In genomic region chr10:71638577-71639411, GRCh38 we compare ENCODE assay signal across 12 cellular contexts.
DNase-seq lines count a peak whose midpoint lies in the region; ATAC-seq and TF ChIP-seq lines count a peak whose summit lies in the region.
"Had no signal": no experiment of that assay in that cellular context is flagged by ENCODE, and none has a peak within 500 bp of the region (broad histone marks: within the 10 kb centered on the region; RNA-seq: fewer than 3 reads in every experiment).

No MANE protein-coding gene starts in this region.

- no peak overlapping the region for H4K8ac ChIP-seq in neuronal stem cell (ENCODE audit: low read depth, low read length)

- H2BK12ac ChIP-seq in neuronal stem cell (ENCODE audit: low read length): peak overlapping the region; percentile 64

- no peak overlapping the region for H4K91ac ChIP-seq in neuronal stem cell (ENCODE audit: low read depth, low read length, poor library complexity)

- no peak overlapping the region for H2BK5ac ChIP-seq in neuronal stem cell (ENCODE audit: low read length)

- no peak for TF ChIP-seq POLR2A in NB4 (IDR thresholded peaks at IDR 0.05; ENCODE audit: extremely low read depth, insufficient read length)

- peak overlapping the region; percentile 70 for H2AK5ac ChIP-seq in neuronal stem cell (ENCODE audit: low read depth, low read length)

- peak overlapping the region; percentile 89 for H3K18ac ChIP-seq in neuronal stem cell (ENCODE audit: low read length)

- WGBS in neuronal stem cell (ENCODE audit: extremely low coverage in 2 of 2, insufficient read length in 2 of 2, insufficient replicate concordance in 1 of 2), 2 donors: no CpG with 5 or more reads among the region's 23 CpGs

- no peak for TF ChIP-seq CTCF in NB4 (IDR thresholded peaks at IDR 0.05; ENCODE audit: low read depth, low read length)

- peak overlapping the region; percentile 71 for H2BK15ac ChIP-seq in neuronal stem cell (ENCODE audit: low read length)

- no peak overlapping the region for H2BK120ac ChIP-seq in neuronal stem cell (ENCODE audit: low read depth, low read length)

- H3K4ac ChIP-seq in neuronal stem cell (ENCODE audit: low read length): no peak overlapping the region

- H3K14ac ChIP-seq in neuronal stem cell (ENCODE audit: low read length): no peak overlapping the region

- H3K27ac ChIP-seq in duodenal mucosa (ENCODE audit: low read depth, low read length) (peak overlapping the region; percentile 80), neuronal stem cell (replicated peaks; ENCODE audit: low read length) (no peak overlapping the region)
- H3K27ac ChIP-seq: prostate gland had no signal

- peak overlapping the region; percentile 22 for H3K23ac ChIP-seq in neuronal stem cell (ENCODE audit: low read depth, low read length, poor library complexity)

- H3K9me3 ChIP-seq in duodenal mucosa (ENCODE audit: control insufficient read depth in 1 of 2, low read length in 2 of 2): no peaks in the 10 kb centered on the region
- H3K9me3 ChIP-seq in neuronal stem cell (replicated peaks in 1 of 2; ENCODE audit: control insufficient read depth in 2 of 2, insufficient read depth in 1 of 2, low read depth in 1 of 2, low read length in 2 of 2): no peaks in the 10 kb centered on the region
- H3K9me3 ChIP-seq: HAP-1, prostate gland had no signal

- no peak overlapping the region for H3K4me2 ChIP-seq in neuronal stem cell (ENCODE audit: insufficient read depth, low read length, poor library complexity, severe bottlenecking)

- DNase-seq in CMK (ENCODE audit: low read depth): peak; percentile 93
- peak; percentile 40 for DNase-seq in NB4 (ENCODE audit: low read depth)
- DNase-seq in neuronal stem cell (ENCODE audit: low spot score): no peak
- DNase-seq in SIG-M5 (lab: John Stamatoyannopoulos, UW): no peak
- DNase-seq in Ammon's horn (ENCODE audit: low spot score): no peak
- DNase-seq: activated naive CD4-positive, alpha-beta T cell treated with Interleukin-2 at 50 U/mL for 16 hours; NCI-H510A had no signal

- H3K27me3 ChIP-seq in duodenal mucosa (ENCODE audit: control insufficient read depth in 1 of 2, insufficient read depth in 2 of 2, low read length in 2 of 2): no peaks in the 10 kb centered on the region
- H3K27me3 ChIP-seq in neuronal stem cell (ENCODE audit: control insufficient read depth in 3 of 3, insufficient read depth in 3 of 3, low read depth in 1 of 3, low read length in 3 of 3): peaks cover 0 to 20% (median 0%) of the 10 kb centered on the region in 3 experiments

- ATAC-seq in GM18517 (IDR thresholded peaks at IDR 0.05; ENCODE audit: unreplicated experiment): no peak
- ATAC-seq in HG03097 (IDR thresholded peaks at IDR 0.05; ENCODE audit: low FRiP score, unreplicated experiment): no peak

- no peak overlapping the region for H3K4me3 ChIP-seq in NB4 (ENCODE audit: low read depth, low read length)
- H3K4me3 ChIP-seq in duodenal mucosa (ENCODE audit: low read depth in 1 of 2, low read length in 2 of 2): peak overlapping the region; percentile 40 to 53
- no peak overlapping the region for H3K4me3 ChIP-seq in neuronal stem cell (ENCODE audit: low read length in 2 of 2)
- H3K4me3 ChIP-seq: HAP-1, prostate gland had no signal

- H2AFZ ChIP-seq in neuronal stem cell (ENCODE audit: low read length): no peak overlapping the region

- H3K9ac ChIP-seq in duodenal mucosa (ENCODE audit: low read depth in 1 of 2, low read length in 2 of 2): peak overlapping the region; percentile 40 to 57
- no peak overlapping the region for H3K9ac ChIP-seq in neuronal stem cell (ENCODE audit: low read depth, low read length, poor library complexity)

- H3K79me1 ChIP-seq in neuronal stem cell (ENCODE audit: low read depth, low read length): no peaks in the 10 kb centered on the region

- H3K36me3 ChIP-seq in duodenal mucosa (ENCODE audit: control insufficient read depth in 1 of 2, insufficient read depth in 2 of 2, low read length in 2 of 2) (no peaks in the 10 kb centered on the region), neuronal stem cell (replicated peaks in 1 of 2; ENCODE audit: control insufficient read depth in 2 of 2, insufficient read depth in 2 of 2, low read length in 2 of 2) (no peaks in the 10 kb centered on the region)
- H3K36me3 ChIP-seq: HAP-1, prostate gland had no signal

- H3K4me1 ChIP-seq in duodenal mucosa (ENCODE audit: control insufficient read depth in 1 of 2, insufficient read depth in 2 of 2, low read length in 2 of 2) (peaks cover 61 to 66% of the 10 kb centered on the region in 2 donors), neuronal stem cell (ENCODE audit: control insufficient read depth in 2 of 2, insufficient read depth in 1 of 2, low read depth in 1 of 2, low read length in 2 of 2) (peaks cover 0 to 15% of the 10 kb centered on the region in 2 donors)
- H3K4me1 ChIP-seq: HAP-1 had no signal

Comparison
In these comparisons a context has a peak if more than half of its experiments do, and no peak if none do; other contexts are left out.
1. DNase-seq: peak in CMK (single experiment) and NB4 (single experiment); none in neuronal stem cell (single experiment), SIG-M5 (single experiment) and Ammon's horn (single experiment).
2. H3K4me3 ChIP-seq: peak in duodenal mucosa (2 of 2); none in NB4 (single experiment) and neuronal stem cell (0 of 2).